In genomic region chr12:4189721-4190120, GRCh38 we compare ENCODE assay signal across 25 cellular contexts.
"Had no signal": no experiment of that assay in that cellular context is flagged by ENCODE, and none has a peak within 500 bp of the region (broad histone marks: within the 10 kb centered on the region; RNA-seq: fewer than 3 reads in every experiment).

No MANE protein-coding gene starts in this region.

- DNase-seq: colonic mucosa; effector CD8-positive, alpha-beta T cell; esophagus squamous epithelium; foreskin melanocyte; glutamatergic neuron; heart right ventricle; hippocampal formation; left cardiac atrium; left lung; naive thymus-derived CD8-positive, alpha-beta T cell; nephron progenitor cell; occipital lobe; ovary; posterior cingulate gyrus; psoas muscle; right cardiac atrium; sigmoid colon; spleen; stimulated activated CD4-positive, alpha-beta T cell treated with anti-CD3 and anti-CD28 coated beads, Interleukin-4, amount 100 ng/mL, for 4 hours; stimulated activated naive CD8-positive, alpha-beta T cell treated with anti-CD3 and anti-CD28 coated beads, Interleukin-15, Interleukin-2, amounts not matched to agents 100 U/mL and 50 U/mL, for 24 hours; upper lobe of right lung had no signal

- H3K27ac ChIP-seq: colonic mucosa, esophagus squamous epithelium, heart right ventricle, ovary, psoas muscle, sigmoid colon, thoracic aorta, tibial nerve, upper lobe of right lung had no signal

- H3K9me3 Mint-ChIP-seq: dendritic cell treated with granulocyte-macrophage colony-stimulating factor and Interleukin-4, amounts not matched to agents 40 ng/mL and 50 ng/mL, for 4 days; naive thymus-derived CD8-positive, alpha-beta T cell; nephron progenitor cell; stimulated activated memory B cell treated with anti-CD40 and anti-IgM and Interleukin-4, amounts not matched to agents 10 μg/mL and 1 μg/mL and 100 μg/mL, for 72 hours had no signal

- H3K27me3 Mint-ChIP-seq: naive thymus-derived CD8-positive, alpha-beta T cell; stimulated activated memory B cell treated with anti-CD40 and anti-IgM and Interleukin-4, amounts not matched to agents 10 μg/mL and 1 μg/mL and 100 μg/mL, for 72 hours had no signal

- H3K4me3 Mint-ChIP-seq: dendritic cell treated with granulocyte-macrophage colony-stimulating factor and Interleukin-4, amounts not matched to agents 40 ng/mL and 50 ng/mL, for 4 days; naive thymus-derived CD8-positive, alpha-beta T cell; nephron progenitor cell; stimulated activated memory B cell treated with anti-CD40 and anti-IgM and Interleukin-4, amounts not matched to agents 10 μg/mL and 1 μg/mL and 100 μg/mL, for 72 hours had no signal

- H3K9me3 ChIP-seq: colonic mucosa, esophagus squamous epithelium, heart right ventricle, left lung, ovary, psoas muscle, sigmoid colon, spleen, thoracic aorta, tibial nerve, upper lobe of right lung had no signal

- H3K36me3 ChIP-seq: colonic mucosa, esophagus squamous epithelium, heart right ventricle, left lung, ovary, sigmoid colon, spleen, thoracic aorta, tibial nerve, upper lobe of right lung had no signal

- ATAC-seq: heart right ventricle; left cardiac atrium; left lung; naive thymus-derived CD8-positive, alpha-beta T cell; psoas muscle; right cardiac atrium; stimulated activated memory B cell treated with anti-CD40 and anti-IgM and Interleukin-4, amounts not matched to agents 10 μg/mL and 1 μg/mL and 100 μg/mL, for 72 hours; stimulated activated naive CD8-positive, alpha-beta T cell treated with anti-CD3 and anti-CD28 coated beads, Interleukin-15, Interleukin-2, amounts not matched to agents 100 U/mL and 50 U/mL, for 24 hours; upper lobe of right lung had no signal

- H3K27ac Mint-ChIP-seq: dendritic cell treated with granulocyte-macrophage colony-stimulating factor and Interleukin-4, amounts not matched to agents 40 ng/mL and 50 ng/mL, for 4 days; naive thymus-derived CD8-positive, alpha-beta T cell; nephron progenitor cell; stimulated activated memory B cell treated with anti-CD40 and anti-IgM and Interleukin-4, amounts not matched to agents 10 μg/mL and 1 μg/mL and 100 μg/mL, for 72 hours had no signal

- H3K4me3 ChIP-seq: colonic mucosa, esophagus squamous epithelium, heart right ventricle, left lung, ovary, psoas muscle, sigmoid colon, spleen, thoracic aorta, tibial nerve, upper lobe of right lung had no signal

- H3K27me3 ChIP-seq: colonic mucosa, left lung, ovary, sigmoid colon, tibial nerve had no signal

- H3K36me3 Mint-ChIP-seq: stimulated activated memory B cell treated with anti-CD40 and anti-IgM and Interleukin-4, amounts not matched to agents 10 μg/mL and 1 μg/mL and 100 μg/mL, for 72 hours had no signal

- H3K4me1 ChIP-seq: colonic mucosa, esophagus squamous epithelium, heart right ventricle, left lung, psoas muscle, sigmoid colon, spleen, tibial nerve, upper lobe of right lung had no signal
